Comparison of ENCODE assay signal across 26 cellular contexts in genomic region chr6:26412954-26413353, GRCh38.
"Had no signal": no experiment of that assay in that cellular context is flagged by ENCODE, and none has a peak within 500 bp of the region (broad histone marks: within the 10 kb centered on the region; RNA-seq: fewer than 3 reads in every experiment).

No MANE protein-coding gene starts in this region.

- H3K4me3 Mint-ChIP-seq: activated naive CD4-positive, alpha-beta T cell treated with anti-CD3 and anti-CD28 coated beads, Interleukin-2, amount 10 ng/mL, durations not matched to agents 7 days and 5 days; activated T-cell treated with anti-CD3 and anti-CD28 coated beads, Interleukin-2, amount 50 U/mL, for 72 hours; stimulated activated memory B cell treated with anti-CD40 and anti-IgM and Interleukin-4, amounts not matched to agents 10 μg/mL and 1 μg/mL and 100 μg/mL, for 72 hours; stimulated activated naive CD8-positive, alpha-beta T cell treated with anti-CD3 and anti-CD28 coated beads, Interleukin-15, amount 100 ng/mL, for 72 hours; type B pancreatic cell had no signal

- DNase-seq: activated CD4-positive, alpha-beta T cell treated with anti-CD3 and anti-CD28 coated beads for 4 hours; activated CD4-positive, alpha-beta T cell treated with anti-CD3 and anti-CD28 coated beads, Interleukin-2, amount 50 U/mL, for 4 hours; activated effector memory CD4-positive, alpha-beta T cell treated with Interleukin-2 at 50 U/mL for 16 hours; activated naive CD4-positive, alpha-beta T cell treated with anti-CD3 and anti-CD28 coated beads, Interleukin-2, amount 10 ng/mL, durations not matched to agents 7 days and 5 days; activated T-cell treated with anti-CD3 and anti-CD28 coated beads for 4 hours; activated T-cell treated with anti-CD3 and anti-CD28 coated beads, Interleukin-2, amount 50 U/mL, for 72 hours; anterior cingulate cortex; effector CD8-positive, alpha-beta T cell; mammary epithelial cell; posterior cingulate gyrus; sigmoid colon; small intestine; stimulated activated CD4-positive, alpha-beta T cell treated with anti-CD3 and anti-CD28 coated beads, Interleukin-4, amount 100 ng/mL, for 24 hours; stimulated activated naive CD8-positive, alpha-beta T cell treated with anti-CD3 and anti-CD28 coated beads, Interleukin-15, amount 100 ng/mL, for 72 hours; substantia nigra; T-helper 9 cell had no signal

- ATAC-seq: activated T-cell treated with anti-CD3 and anti-CD28 coated beads, Interleukin-2, amount 50 U/mL, for 72 hours; stimulated activated memory B cell treated with anti-CD40 and anti-IgM and Interleukin-4, amounts not matched to agents 10 μg/mL and 1 μg/mL and 100 μg/mL, for 72 hours; stimulated activated naive CD8-positive, alpha-beta T cell treated with anti-CD3 and anti-CD28 coated beads, Interleukin-15, amount 100 ng/mL, for 72 hours had no signal

- H3K27ac Mint-ChIP-seq: activated naive CD4-positive, alpha-beta T cell treated with anti-CD3 and anti-CD28 coated beads, Interleukin-2, amount 10 ng/mL, durations not matched to agents 7 days and 5 days; activated T-cell treated with anti-CD3 and anti-CD28 coated beads, Interleukin-2, amount 50 U/mL, for 72 hours; stimulated activated naive CD8-positive, alpha-beta T cell treated with anti-CD3 and anti-CD28 coated beads, Interleukin-15, amount 100 ng/mL, for 72 hours; type B pancreatic cell had no signal

- H3K27ac ChIP-seq: sigmoid colon, vagina, VCaP had no signal

- H3K27me3 ChIP-seq: sigmoid colon, vagina had no signal

- H3K27me3 Mint-ChIP-seq: activated naive CD4-positive, alpha-beta T cell treated with anti-CD3 and anti-CD28 coated beads, Interleukin-2, amount 10 ng/mL, durations not matched to agents 7 days and 5 days; stimulated activated memory B cell treated with anti-CD40 and anti-IgM and Interleukin-4, amounts not matched to agents 10 μg/mL and 1 μg/mL and 100 μg/mL, for 72 hours; stimulated activated naive CD8-positive, alpha-beta T cell treated with anti-CD3 and anti-CD28 coated beads, Interleukin-15, amount 100 ng/mL, for 72 hours; type B pancreatic cell had no signal

- H3K9me3 ChIP-seq: sigmoid colon, vagina had no signal

- H3K4me3 ChIP-seq: sigmoid colon, vagina had no signal

- FAIRE-seq: bronchial epithelial cell, colon, endometrium, frontal cortex, islet of Langerhans, small intestine, TTC549 had no signal

- H3K4me1 ChIP-seq: sigmoid colon, vagina had no signal

- H3K9me3 Mint-ChIP-seq: type B pancreatic cell had no signal
